Comparison of ENCODE assay signal across 8 cellular contexts in genomic region chrX:48071986-48072605, GRCh38. TPM values are rescaled to one million over a fixed set of nuclear protein-coding genes. Genes with fewer than 3 reads are reported as not detected.
DNase-seq lines count a peak whose midpoint lies in the region; ATAC-seq and TF ChIP-seq lines count a peak whose summit lies in the region.

No MANE protein-coding gene starts in this region.

- intact Hi-C loops in activated CD4-positive, alpha-beta T cell treated with anti-CD3 and anti-CD28 coated beads, Interleukin-2, amount 10 ng/mL, durations not matched to agents 24 days and 14 days (cut with micrococcal nuclease) = no loop called here
- intact Hi-C loops in left lung (cut with DNase I) = no loop called here

- H3K27me3 ChIP-seq in left lung = no peaks in the 10 kb centered on the region
- peaks cover 0 to 2% of the 10 kb centered on the region in 2 donors for H3K27me3 ChIP-seq in stomach smooth muscle (ENCODE audit: control insufficient read depth in 1 of 2, insufficient read depth in 2 of 2, low read length in 2 of 2)

- no peaks in the 10 kb centered on the region for H3K27me3 Mint-ChIP-seq in activated CD4-positive, alpha-beta T cell treated with anti-CD3 and anti-CD28 coated beads, Interleukin-2, amount 10 ng/mL, durations not matched to agents 24 days and 14 days

- peak overlapping the region in 1 of 2 donors; percentile 29 for H3K9ac ChIP-seq in stomach smooth muscle (ENCODE audit: low read length in 2 of 2)

- H3K4me1 Mint-ChIP-seq in activated CD4-positive, alpha-beta T cell treated with anti-CD3 and anti-CD28 coated beads, Interleukin-2, amount 10 ng/mL, durations not matched to agents 24 days and 14 days = peaks cover 10% of the 10 kb centered on the region

- H3K9me3 Mint-ChIP-seq in activated CD4-positive, alpha-beta T cell treated with anti-CD3 and anti-CD28 coated beads, Interleukin-2, amount 10 ng/mL, durations not matched to agents 24 days and 14 days = peaks cover 4% of the 10 kb centered on the region

- H3K27ac Mint-ChIP-seq in activated CD4-positive, alpha-beta T cell treated with anti-CD3 and anti-CD28 coated beads, Interleukin-2, amount 10 ng/mL, durations not matched to agents 24 days and 14 days = peak overlapping the region; percentile 79

- H3K36me3 Mint-ChIP-seq in activated CD4-positive, alpha-beta T cell treated with anti-CD3 and anti-CD28 coated beads, Interleukin-2, amount 10 ng/mL, durations not matched to agents 24 days and 14 days (ENCODE audit: low read depth) = no peaks in the 10 kb centered on the region

- no peaks in the 10 kb centered on the region for H3K4me1 ChIP-seq in left lung
- H3K4me1 ChIP-seq in stomach smooth muscle (ENCODE audit: control insufficient read depth, insufficient read depth, low read length) = peaks cover 4% of the 10 kb centered on the region

- no peaks in the 10 kb centered on the region for H3K9me3 ChIP-seq in left lung
- H3K9me3 ChIP-seq in stomach smooth muscle (ENCODE audit: control insufficient read depth in 2 of 2, low read length in 2 of 2) = peaks cover 0 to 2% of the 10 kb centered on the region in 2 donors

- peak overlapping the region; percentile 82 for H3K4me3 Mint-ChIP-seq in activated CD4-positive, alpha-beta T cell treated with anti-CD3 and anti-CD28 coated beads, Interleukin-2, amount 10 ng/mL, durations not matched to agents 24 days and 14 days

- no peak for ATAC-seq in left lung
- ATAC-seq in HG02973 (IDR thresholded peaks at IDR 0.05; ENCODE audit: unreplicated experiment) = no peak

- H3K36me3 ChIP-seq in left lung = no peaks in the 10 kb centered on the region
- no peaks in the 10 kb centered on the region for H3K36me3 ChIP-seq in stomach smooth muscle (ENCODE audit: control insufficient read depth in 2 of 2, insufficient read depth in 2 of 2, low read length in 2 of 2)

- DNase-seq in activated CD4-positive, alpha-beta T cell treated with anti-CD3 and anti-CD28 coated beads, Interleukin-2, amount 10 ng/mL, durations not matched to agents 24 days and 14 days = no peak
- DNase-seq in activated CD4-positive, alpha-beta T cell treated with anti-CD3 and anti-CD28 coated beads, Interleukin-2, amount 50 U/mL, for 4 hours = no peak
- DNase-seq in left lung = no peak
- DNase-seq in RPMI8226 = no peak
- no peak for DNase-seq in NCI-H1417 (lab: John Stamatoyannopoulos, UW)

- H3K4me3 ChIP-seq in left lung (peak overlapping the region in 1 of 2 donors; percentile 58), stomach smooth muscle (ENCODE audit: low read length in 2 of 2) (peak overlapping the region; percentile 84 to 85)

- no peak for TF ChIP-seq CTCF in left lung (IDR thresholded peaks at IDR 0.05)

- H3K27ac ChIP-seq in angular gyrus (ENCODE audit: low read depth, low read length) (peak overlapping the region; percentile 81), left lung (peak overlapping the region; percentile 71 to 83), stomach smooth muscle (ENCODE audit: low read length) (no peak overlapping the region)

RNA-seq across cellular contexts. Expression of gene ZNF630, which starts 0.7 kb away (rescaled TPM):
- 0.19 and 0.33 TPM in 2 replicates for total RNA-seq in activated CD4-positive, alpha-beta T cell treated with anti-CD3 and anti-CD28 coated beads, Interleukin-2, amount 10 ng/mL, durations not matched to agents 24 days and 14 days
- 1 to 10 TPM; 3.0 to 4.3 TPM for total RNA-seq in left lung

RNA-seq across cellular contexts. Expression of gene SPACA5B, which starts 58.3 kb away (rescaled TPM):
- total RNA-seq in activated CD4-positive, alpha-beta T cell treated with anti-CD3 and anti-CD28 coated beads, Interleukin-2, amount 10 ng/mL, durations not matched to agents 24 days and 14 days = not detected in 2 replicates
- not detected for total RNA-seq in left lung
